Comparison of ENCODE assay signal across 39 cellular contexts in genomic region chr20:63047267-63047666, GRCh38. TPM values are rescaled to one million over a fixed set of nuclear protein-coding genes. Genes with fewer than 3 reads are reported as not detected.
"Had no signal": no experiment of that assay in that cellular context is flagged by ENCODE, and none has a peak within 500 bp of the region (broad histone marks: within the 10 kb centered on the region; RNA-seq: fewer than 3 reads in every experiment).

No MANE protein-coding gene starts in this region.

- H3K36me3 Mint-ChIP-seq: activated CD8-positive, alpha-beta memory T cell treated with anti-CD3 and anti-CD28 coated beads, Interleukin-2, amount 10 ng/mL, durations not matched to agents 7 days and 5 days; activated naive CD4-positive, alpha-beta T cell treated with anti-CD3 and anti-CD28 coated beads, Interleukin-2, amount 10 ng/mL, durations not matched to agents 7 days and 5 days; activated naive CD8-positive, alpha-beta T cell; brain had no signal

- H3K4me3 Mint-ChIP-seq: activated B cell treated with CpG ODN at 0.5 μM for 24 hours; activated CD4-positive, alpha-beta memory T cell treated with anti-CD3 and anti-CD28 coated beads, Interleukin-2, amount 10 ng/mL, durations not matched to agents 7 days and 5 days; activated CD8-positive, alpha-beta memory T cell treated with anti-CD3 and anti-CD28 coated beads, Interleukin-2, amount 10 ng/mL, durations not matched to agents 7 days and 5 days; activated naive CD4-positive, alpha-beta T cell treated with anti-CD3 and anti-CD28 coated beads, Interleukin-2, amount 10 ng/mL, durations not matched to agents 7 days and 5 days; activated naive CD8-positive, alpha-beta T cell; activated naive CD8-positive, alpha-beta T cell treated with anti-CD3 and anti-CD28 coated beads, Interleukin-2, amount 50 U/mL, for 24 hours; brain had no signal

- H3K9me3 Mint-ChIP-seq: activated B cell treated with CpG ODN at 0.5 μM for 24 hours; activated CD4-positive, alpha-beta memory T cell treated with anti-CD3 and anti-CD28 coated beads, Interleukin-2, amount 10 ng/mL, durations not matched to agents 7 days and 5 days; activated naive CD8-positive, alpha-beta T cell treated with anti-CD3 and anti-CD28 coated beads, Interleukin-2, amount 50 U/mL, for 24 hours had no signal

- H3K27ac ChIP-seq: VCaP had no signal

- H3K27ac Mint-ChIP-seq: activated B cell treated with CpG ODN at 0.5 μM for 24 hours; activated CD4-positive, alpha-beta memory T cell treated with anti-CD3 and anti-CD28 coated beads, Interleukin-2, amount 10 ng/mL, durations not matched to agents 7 days and 5 days; activated CD8-positive, alpha-beta memory T cell treated with anti-CD3 and anti-CD28 coated beads, Interleukin-2, amount 10 ng/mL, durations not matched to agents 7 days and 5 days; activated naive CD4-positive, alpha-beta T cell treated with anti-CD3 and anti-CD28 coated beads, Interleukin-2, amount 10 ng/mL, durations not matched to agents 7 days and 5 days; activated naive CD8-positive, alpha-beta T cell; activated naive CD8-positive, alpha-beta T cell treated with anti-CD3 and anti-CD28 coated beads, Interleukin-2, amount 50 U/mL, for 24 hours; brain had no signal

- H3K4me1 Mint-ChIP-seq: activated B cell treated with CpG ODN at 0.5 μM for 24 hours; activated CD4-positive, alpha-beta memory T cell treated with anti-CD3 and anti-CD28 coated beads, Interleukin-2, amount 10 ng/mL, durations not matched to agents 7 days and 5 days; activated CD8-positive, alpha-beta memory T cell treated with anti-CD3 and anti-CD28 coated beads, Interleukin-2, amount 10 ng/mL, durations not matched to agents 7 days and 5 days; activated naive CD4-positive, alpha-beta T cell treated with anti-CD3 and anti-CD28 coated beads, Interleukin-2, amount 10 ng/mL, durations not matched to agents 7 days and 5 days; activated naive CD8-positive, alpha-beta T cell treated with anti-CD3 and anti-CD28 coated beads, Interleukin-2, amount 50 U/mL, for 24 hours had no signal

- DNase-seq: activated B cell treated with CpG ODN at 0.5 μM for 24 hours; activated CD4-positive, alpha-beta memory T cell treated with anti-CD3 and anti-CD28 coated beads, Interleukin-2, amount 10 ng/mL, durations not matched to agents 7 days and 5 days; activated CD4-positive, alpha-beta T cell treated with anti-CD3 and anti-CD28 coated beads for 4 hours; activated CD4-positive, alpha-beta T cell treated with anti-CD3 and anti-CD28 coated beads, Interleukin-2, amount 50 U/mL, for 1 hour; activated CD4-positive, CD25-positive, alpha-beta regulatory T cell treated with anti-CD3 and anti-CD28 coated beads, Interleukin-2, amount 50 U/mL, for 72 hours; activated CD8-positive, alpha-beta memory T cell treated with anti-CD3 and anti-CD28 coated beads for 24 hours; activated CD8-positive, alpha-beta memory T cell treated with anti-CD3 and anti-CD28 coated beads, Interleukin-2, amount 10 ng/mL, durations not matched to agents 7 days and 5 days; activated CD8-positive, alpha-beta memory T cell treated with anti-CD3 and anti-CD28 coated beads, Interleukin-2, amount 50 U/mL, for 48 hours; activated effector memory CD4-positive, alpha-beta T cell treated with Interleukin-2 at 50 U/mL for 16 hours; activated naive CD4-positive, alpha-beta T cell treated with anti-CD3 and anti-CD28 coated beads, Interleukin-2, amount 10 ng/mL, durations not matched to agents 7 days and 5 days; activated naive CD8-positive, alpha-beta T cell treated with anti-CD3 and anti-CD28 coated beads, Interleukin-2, amount 50 U/mL, for 24 hours; activated T-cell treated with anti-CD3 and anti-CD28 coated beads, Interleukin-2, amount 50 U/mL, for 48 hours; anterior cingulate cortex; central memory CD4-positive, alpha-beta T cell; Kasumi-1; KBM-7; MM.1S; MV-4-11; NCI-H1092 treated with DMSO at 0.1 percent for 48 hours; NCI-H1417; NCI-H146; NCI-H187; NCI-H2029 treated with DMSO at 0.1 percent for 48 hours; NCI-H2171 treated with DMSO at 0.1 percent for 48 hours; NCI-H2227 treated with DMSO at 0.1 percent for 48 hours; NCI-H446; NCI-H510A treated with DMSO at 0.1 percent for 48 hours; NCI-H69; RPMI8226; SHP77 treated with DMSO at 0.1 percent for 48 hours; SW 1271; T-helper 1 cell; T-helper 2 cell; T-helper 9 cell had no signal

- ATAC-seq: activated CD8-positive, alpha-beta memory T cell treated with anti-CD3 and anti-CD28 coated beads, Interleukin-2, amount 10 ng/mL, durations not matched to agents 7 days and 5 days; activated naive CD8-positive, alpha-beta T cell treated with anti-CD3 and anti-CD28 coated beads, Interleukin-2, amount 50 U/mL, for 24 hours; Panc1 had no signal

RNA-seq across cellular contexts. Expression of gene BHLHE23, which starts 40.5 kb away (rescaled TPM):
- total RNA-seq: activated B cell treated with CpG ODN at 0.5 μM for 24 hours; activated CD4-positive, alpha-beta memory T cell treated with anti-CD3 and anti-CD28 coated beads, Interleukin-2, amount 10 ng/mL, durations not matched to agents 7 days and 5 days; activated CD8-positive, alpha-beta memory T cell treated with anti-CD3 and anti-CD28 coated beads, Interleukin-2, amount 10 ng/mL, durations not matched to agents 7 days and 5 days; cerebellum had no signal
